Comparison of ENCODE assay signal across 24 cellular contexts in the genomic region with DNA sequence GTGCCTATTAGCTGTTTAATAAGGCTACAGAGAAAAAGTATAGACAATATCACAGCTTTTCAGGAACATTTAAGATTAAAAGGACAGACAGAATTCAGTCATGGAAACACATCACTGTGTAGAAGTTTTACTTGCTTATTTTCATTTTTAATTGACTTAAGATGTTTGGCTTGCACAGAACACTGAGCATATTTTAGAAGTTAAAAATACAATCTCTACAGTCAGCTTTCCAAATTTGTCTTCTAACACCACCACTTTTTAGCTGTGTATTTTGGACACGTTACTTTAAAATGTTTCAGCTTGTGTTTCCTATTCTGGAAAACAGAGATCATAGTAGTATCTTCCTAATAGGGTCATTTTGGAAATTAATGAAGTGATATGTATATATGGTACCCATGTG. TPM values are rescaled to one million over a fixed set of nuclear protein-coding genes. Genes with fewer than 3 reads are reported as not detected.
"Had no signal": no experiment of that assay in that cellular context is flagged by ENCODE, and none has a peak within 500 bp of the region (broad histone marks: within the 10 kb centered on the region; RNA-seq: fewer than 3 reads in every experiment).

No MANE protein-coding gene starts in this region.

- H3K4me2 ChIP-seq: KMS-11, SK-N-SH had no signal

- H3K36me3 Mint-ChIP-seq: activated naive CD4-positive, alpha-beta T cell treated with anti-CD3 and anti-CD28 coated beads, Interleukin-2, amount 50 U/mL, for 24 hours had no signal

- H3K4me3 Mint-ChIP-seq: activated CD4-positive, alpha-beta memory T cell treated with anti-CD3 and anti-CD28 coated beads, Interleukin-2, amount 10 ng/mL, durations not matched to agents 7 days and 5 days; activated CD4-positive, alpha-beta T cell treated with anti-CD3 and anti-CD28 coated beads for 36 hours; activated naive CD4-positive, alpha-beta T cell treated with anti-CD3 and anti-CD28 coated beads, Interleukin-2, amount 50 U/mL, for 24 hours; activated T-cell treated with anti-CD3 and anti-CD28 coated beads, Interleukin-2, amount 50 U/mL, for 72 hours had no signal

- H3K27ac Mint-ChIP-seq: activated CD4-positive, alpha-beta memory T cell treated with anti-CD3 and anti-CD28 coated beads, Interleukin-2, amount 10 ng/mL, durations not matched to agents 7 days and 5 days; activated CD4-positive, alpha-beta T cell treated with anti-CD3 and anti-CD28 coated beads for 36 hours; activated naive CD4-positive, alpha-beta T cell treated with anti-CD3 and anti-CD28 coated beads, Interleukin-2, amount 50 U/mL, for 24 hours; activated T-cell treated with anti-CD3 and anti-CD28 coated beads, Interleukin-2, amount 50 U/mL, for 72 hours; activated T-helper 2 cell treated with anti-CD3 and anti-CD28 coated beads, Interferon-gamma antibody, Interleukin-2, Interleukin-4, amounts not matched to agents 10 μg/mL and 5 μg/mL and 100 μg/mL, durations not matched to agents 14 hours and 24 hours and 36 hours had no signal

- H3K9ac ChIP-seq: KMS-11, SK-N-SH had no signal

- H3K9me3 Mint-ChIP-seq: activated CD4-positive, alpha-beta memory T cell treated with anti-CD3 and anti-CD28 coated beads, Interleukin-2, amount 10 ng/mL, durations not matched to agents 7 days and 5 days; activated naive CD4-positive, alpha-beta T cell treated with anti-CD3 and anti-CD28 coated beads, Interleukin-2, amount 50 U/mL, for 24 hours; activated T-helper 2 cell treated with anti-CD3 and anti-CD28 coated beads, Interferon-gamma antibody, Interleukin-2, Interleukin-4, amounts not matched to agents 10 μg/mL and 5 μg/mL and 100 μg/mL, durations not matched to agents 14 hours and 24 hours and 36 hours had no signal

- DNase-seq: activated CD4-positive, alpha-beta memory T cell treated with anti-CD3 and anti-CD28 coated beads, Interleukin-2, amount 10 ng/mL, durations not matched to agents 7 days and 5 days; activated CD4-positive, alpha-beta T cell treated with anti-CD3 and anti-CD28 coated beads for 36 hours; activated CD4-positive, alpha-beta T cell treated with anti-CD3 and anti-CD28 coated beads, Interleukin-2, amount 50 U/mL, for 1 hour; activated CD4-positive, CD25-positive, alpha-beta regulatory T cell; activated CD8-positive, alpha-beta memory T cell treated with anti-CD3 and anti-CD28 coated beads, Interleukin-2, amount 50 U/mL, for 4 hours; activated gamma-delta T cell treated with Interleukin-2 at 50 U/mL for 16 hours; activated T-cell treated with anti-CD3 and anti-CD28 coated beads, Interleukin-2, amount 50 U/mL, for 72 hours; amniotic stem cell; NCI-H1092; NCI-H1417; NCI-H1930; NCI-H2107; NCI-H345; NCI-H510A; NCI-H526 treated with DMSO at 0.1 percent for 48 hours; NCI-H82; SK-N-SH; T-helper 1 cell had no signal

- H3K27ac ChIP-seq: KMS-11, VCaP had no signal

- H3K9me3 ChIP-seq: SK-N-SH had no signal

- H3K4me1 Mint-ChIP-seq: activated CD4-positive, alpha-beta memory T cell treated with anti-CD3 and anti-CD28 coated beads, Interleukin-2, amount 10 ng/mL, durations not matched to agents 7 days and 5 days; activated CD4-positive, alpha-beta T cell treated with anti-CD3 and anti-CD28 coated beads for 36 hours; activated naive CD4-positive, alpha-beta T cell treated with anti-CD3 and anti-CD28 coated beads, Interleukin-2, amount 50 U/mL, for 24 hours had no signal

- ATAC-seq: activated CD4-positive, alpha-beta T cell treated with anti-CD3 and anti-CD28 coated beads for 36 hours; activated T-cell treated with anti-CD3 and anti-CD28 coated beads, Interleukin-2, amount 50 U/mL, for 72 hours had no signal

RNA-seq across cellular contexts. Expression of gene CFAP69, which starts 11.8 kb away (rescaled TPM):
- total RNA-seq: activated CD4-positive, alpha-beta memory T cell treated with anti-CD3 and anti-CD28 coated beads, Interleukin-2, amount 10 ng/mL, durations not matched to agents 7 days and 5 days; OCI-LY7; T-helper 2 cell treated with Interferon-gamma antibody and Interleukin-4, amounts not matched to agents 100 ng/mL and 5 ng/mL, for 36 hours had no signal

RNA-seq across cellular contexts. Expression of gene STEAP2, which starts 45.2 kb away (rescaled TPM):
- total RNA-seq: activated CD4-positive, alpha-beta T cell treated with anti-CD3 and anti-CD28 coated beads for 36 hours; activated T-cell treated with anti-CD3 and anti-CD28 coated beads, Interleukin-2, amount 50 U/mL, for 72 hours; activated T-helper 2 cell treated with anti-CD3 and anti-CD28 coated beads, Interferon-gamma antibody, Interleukin-2, Interleukin-4, amounts not matched to agents 10 μg/mL and 5 μg/mL and 100 μg/mL, durations not matched to agents 14 hours and 24 hours and 36 hours; OCI-LY7 had no signal
